12 cellular contexts compared by ENCODE assay signal in genomic region chr4:102546635-102547034, GRCh38. TPM values are rescaled to one million over a fixed set of nuclear protein-coding genes. Genes with fewer than 3 reads are reported as not detected.
DNase-seq lines count a peak whose midpoint lies in the region; ATAC-seq and TF ChIP-seq lines count a peak whose summit lies in the region.
"Had no signal": no experiment of that assay in that cellular context is flagged by ENCODE, and none has a peak within 500 bp of the region (broad histone marks: within the 10 kb centered on the region; RNA-seq: fewer than 3 reads in every experiment).

No MANE protein-coding gene starts in this region.

- no peak for DNase-seq in natural killer cell treated with Interleukin-12 subunit alpha and Interleukin-12 subunit beta and Interleukin-15 and Interleukin-18, amount 100 ng/mL, for 72 hours (ENCODE audit: low spot score)
- DNase-seq in transverse colon (no peak), HUDEP-2 (lab: John Stamatoyannopoulos, UW; ENCODE audit: unreplicated experiment in 76 of 76) (no peak)
- DNase-seq: activated CD4-positive, alpha-beta T cell treated with anti-CD3 and anti-CD28 coated beads, Interleukin-2, amount 50 U/mL, for 1 hour; MG63; NCI-H774; stimulated activated CD4-positive, alpha-beta T cell treated with anti-CD3 and anti-CD28 coated beads, Interleukin-15, amount 100 ng/mL, for 24 hours had no signal

- peaks cover 60% of the 10 kb centered on the region for H3K79me2 ChIP-seq in OCI-LY3 (ENCODE audit: low read length)

- H3K27me3 ChIP-seq in OCI-LY3 (ENCODE audit: low read depth, low read length) (no peaks in the 10 kb centered on the region), transverse colon (no peaks in the 10 kb centered on the region)
- H3K27me3 ChIP-seq: MG63 had no signal

- no peak overlapping the region for H3K4me3 ChIP-seq in OCI-LY3 (ENCODE audit: low read length)
- no peak overlapping the region for H3K4me3 ChIP-seq in transverse colon
- H3K4me3 ChIP-seq: MG63 had no signal

- H3K27ac ChIP-seq in OCI-LY3 (ENCODE audit: low read length) (no peak overlapping the region; the same call in 1 of the 2 replicates), transverse colon (no peak overlapping the region)

- H3K9ac ChIP-seq in OCI-LY3 (ENCODE audit: low read length), result no peak overlapping the region

- peak overlapping the region; percentile 21 for H3K4me2 ChIP-seq in OCI-LY3 (ENCODE audit: low read length)

- no peak overlapping the region for H2AFZ ChIP-seq in OCI-LY3 (ENCODE audit: low read depth, low read length)

- TF ChIP-seq EP300 in transverse colon (IDR thresholded peaks at IDR 0.05; ENCODE audit: low read depth), result no peak

- peaks cover 34% of the 10 kb centered on the region for H3K4me1 ChIP-seq in OCI-LY3 (ENCODE audit: low read length)
- H3K4me1 ChIP-seq in transverse colon, result no peaks in the 10 kb centered on the region

- in situ Hi-C loops in transverse colon (cut with MboI; ENCODE audit: low pct_ligation_motif_present in 1 of 4, low pct_unique_long_range_greater_than_20kb in 1 of 4, low sequenced_read_pairs in 3 of 4), result no loop called here

- H3K9me3 Mint-ChIP-seq in natural killer cell treated with Interleukin-12 subunit alpha and Interleukin-12 subunit beta and Interleukin-15 and Interleukin-18, amount 100 ng/mL, for 72 hours, result no peaks in the 10 kb centered on the region
- H3K9me3 Mint-ChIP-seq: dendritic cell treated with granulocyte-macrophage colony-stimulating factor and Interleukin-4, amounts not matched to agents 40 ng/mL and 50 ng/mL, for 4 days had no signal

- peak overlapping the region; percentile 30 to 61 for H3K27ac Mint-ChIP-seq in natural killer cell treated with Interleukin-12 subunit alpha and Interleukin-12 subunit beta and Interleukin-15 and Interleukin-18, amount 100 ng/mL, for 72 hours
- H3K27ac Mint-ChIP-seq: dendritic cell treated with granulocyte-macrophage colony-stimulating factor and Interleukin-4, amounts not matched to agents 40 ng/mL and 50 ng/mL, for 4 days had no signal

- H4K20me1 ChIP-seq in OCI-LY3 (ENCODE audit: insufficient read depth, low read length), result peaks cover 82% of the 10 kb centered on the region

- intact Hi-C loops in transverse colon (cut with DNase I; ENCODE audit: low total_unique reads), result no loop called here

- H3K36me3 ChIP-seq in OCI-LY3 (replicated peaks; ENCODE audit: low read depth, low read length), result peaks cover 46% of the 10 kb centered on the region
- no peaks in the 10 kb centered on the region for H3K36me3 ChIP-seq in transverse colon
- H3K36me3 ChIP-seq: MG63 had no signal

- no peaks in the 10 kb centered on the region for H3K27me3 Mint-ChIP-seq in natural killer cell treated with Interleukin-12 subunit alpha and Interleukin-12 subunit beta and Interleukin-15 and Interleukin-18, amount 100 ng/mL, for 72 hours
- H3K27me3 Mint-ChIP-seq: dendritic cell treated with granulocyte-macrophage colony-stimulating factor and Interleukin-4, amounts not matched to agents 40 ng/mL and 50 ng/mL, for 4 days had no signal

- TF ChIP-seq CTCF in OCI-LY3 (IDR thresholded peaks at IDR 0.05; ENCODE audit: low read depth, low read length) (no peak), transverse colon (IDR thresholded peaks at IDR 0.05) (no peak)

- no peak for TF ChIP-seq POLR2A in transverse colon (IDR thresholded peaks at IDR 0.05)

- no peaks in the 10 kb centered on the region for H3K9me3 ChIP-seq in OCI-LY3 (ENCODE audit: insufficient read depth, low read length)
- no peaks in the 10 kb centered on the region for H3K9me3 ChIP-seq in transverse colon
- H3K9me3 ChIP-seq: MG63 had no signal

- peaks cover 29% of the 10 kb centered on the region for H3K36me3 Mint-ChIP-seq in natural killer cell treated with Interleukin-12 subunit alpha and Interleukin-12 subunit beta and Interleukin-15 and Interleukin-18, amount 100 ng/mL, for 72 hours

- H3K4me1 Mint-ChIP-seq in natural killer cell treated with Interleukin-12 subunit alpha and Interleukin-12 subunit beta and Interleukin-15 and Interleukin-18, amount 100 ng/mL, for 72 hours (ENCODE audit: low read depth in 2 of 2), result peaks cover 44 to 56% of the 10 kb centered on the region in 2 donors

- ATAC-seq in GM19035 (IDR thresholded peaks at IDR 0.05; ENCODE audit: unreplicated experiment) (peak; percentile 39), HG02623 (IDR thresholded peaks at IDR 0.05; ENCODE audit: unreplicated experiment) (peak; percentile 41), GM21526 (IDR thresholded peaks at IDR 0.05; ENCODE audit: low FRiP score, unreplicated experiment) (no peak)
- no peak for ATAC-seq in natural killer cell treated with Interleukin-12 subunit alpha and Interleukin-12 subunit beta and Interleukin-15 and Interleukin-18, amount 100 ng/mL, for 72 hours

- H3K4me3 Mint-ChIP-seq in natural killer cell treated with Interleukin-12 subunit alpha and Interleukin-12 subunit beta and Interleukin-15 and Interleukin-18, amount 100 ng/mL, for 72 hours, result no peak overlapping the region
- H3K4me3 Mint-ChIP-seq: dendritic cell treated with granulocyte-macrophage colony-stimulating factor and Interleukin-4, amounts not matched to agents 40 ng/mL and 50 ng/mL, for 4 days had no signal

RNA-seq across cellular contexts. Expression of gene NFKB1, which starts 45.5 kb away (rescaled TPM):
- 100 to 1,000 TPM; 108 to 131 TPM for total RNA-seq in natural killer cell treated with Interleukin-12 subunit alpha and Interleukin-12 subunit beta and Interleukin-15 and Interleukin-18, amount 100 ng/mL, for 72 hours
- total RNA-seq in transverse colon, result 10 to 100 TPM; 20.9 to 35.8 (median 25.2) TPM

Comparison
In these comparisons a context has a peak if more than half of its experiments do, and no peak if none do; other contexts are left out.
1. ATAC-seq: peak in GM19035 (single experiment) and HG02623 (single experiment); none in natural killer cell treated with Interleukin-12 subunit alpha and Interleukin-12 subunit beta and Interleukin-15 and Interleukin-18, amount 100 ng/mL, for 72 hours (0 of 2) and GM21526 (single experiment).